Comparison of ENCODE assay signal across 31 cellular contexts in the genomic region with DNA sequence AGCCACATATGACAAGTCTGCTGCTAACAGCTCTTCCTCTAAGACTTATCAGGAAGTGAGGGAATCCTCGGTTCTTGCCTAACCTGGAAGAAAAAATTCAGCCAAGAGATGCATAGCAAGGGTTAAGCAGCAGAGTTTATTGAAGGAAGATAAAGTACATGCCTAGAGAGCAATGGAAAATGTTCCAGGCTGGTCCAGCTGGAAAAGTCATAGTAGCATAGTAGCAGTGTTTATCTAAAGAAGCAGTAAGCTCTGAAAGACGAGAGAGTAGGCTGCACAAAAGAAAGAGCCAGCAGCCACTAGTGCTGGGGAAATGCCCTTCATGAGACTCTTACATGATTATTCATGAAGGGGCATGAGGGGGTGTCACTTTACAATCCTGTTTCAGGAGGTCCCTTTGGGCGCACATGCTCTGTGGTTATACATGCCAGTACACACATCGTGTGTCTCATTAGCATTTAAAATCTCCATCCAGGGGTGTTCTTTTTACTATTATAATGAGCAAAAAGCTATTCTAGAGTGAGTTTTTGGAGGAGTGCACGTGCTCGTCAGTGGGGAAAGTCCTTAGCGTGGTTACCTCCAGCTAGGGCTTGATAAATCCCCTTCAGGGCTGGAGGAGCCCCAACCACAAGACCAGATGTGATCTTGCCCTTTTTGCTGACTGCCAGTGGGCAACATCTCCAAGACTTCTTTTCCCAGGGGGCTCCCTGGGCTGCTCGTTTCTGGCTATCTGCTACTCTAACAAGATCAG.
"Had no signal": no experiment of that assay in that cellular context is flagged by ENCODE, and none has a peak within 500 bp of the region (broad histone marks: within the 10 kb centered on the region; RNA-seq: fewer than 3 reads in every experiment).

No MANE protein-coding gene starts in this region.

- H3K4me3 Mint-ChIP-seq: activated naive CD4-positive, alpha-beta T cell treated with anti-CD3 and anti-CD28 coated beads, Interleukin-2, amount 50 U/mL, for 24 hours; activated naive CD8-positive, alpha-beta T cell treated with anti-CD3 and anti-CD28 coated beads, Interleukin-2, amount 50 U/mL, for 24 hours; central memory CD8-positive, alpha-beta T cell; nephron; stimulated activated effector memory CD8-positive, alpha-beta T cell treated with anti-CD3 and anti-CD28 coated beads, Interleukin-12 subunit alpha, Interleukin-12 subunit beta, amount 100 ng/mL, for 72 hours; stimulated activated naive CD8-positive, alpha-beta T cell treated with anti-CD3 and anti-CD28 coated beads, Interleukin-15, Interleukin-2, amounts not matched to agents 100 ng/mL and 50 ng/mL, for 24 hours; T-helper 1 cell treated with Interleukin-12 subunit alpha and Interleukin-12 subunit beta and Interleukin-4 antibody, amounts not matched to agents 30 μg/mL and 1 μg/mL, for 36 hours had no signal

- ATAC-seq: activated CD4-positive, CD25-positive, alpha-beta regulatory T cell treated with anti-CD3 and anti-CD28 coated beads, Interleukin-2, amount 50 U/mL, for 24 hours; activated naive CD8-positive, alpha-beta T cell treated with anti-CD3 and anti-CD28 coated beads, Interleukin-2, amount 50 U/mL, for 24 hours; left ventricle myocardium superior; sciatic nerve; stimulated activated effector memory CD8-positive, alpha-beta T cell treated with anti-CD3 and anti-CD28 coated beads, Interleukin-12 subunit alpha, Interleukin-12 subunit beta, amount 100 ng/mL, for 72 hours had no signal

- H3K4me1 Mint-ChIP-seq: activated naive CD4-positive, alpha-beta T cell treated with anti-CD3 and anti-CD28 coated beads, Interleukin-2, amount 50 U/mL, for 24 hours; activated naive CD8-positive, alpha-beta T cell treated with anti-CD3 and anti-CD28 coated beads, Interleukin-2, amount 50 U/mL, for 24 hours; central memory CD8-positive, alpha-beta T cell; stimulated activated effector memory CD8-positive, alpha-beta T cell treated with anti-CD3 and anti-CD28 coated beads, Interleukin-12 subunit alpha, Interleukin-12 subunit beta, amount 100 ng/mL, for 72 hours had no signal

- H3K27ac Mint-ChIP-seq: activated naive CD4-positive, alpha-beta T cell treated with anti-CD3 and anti-CD28 coated beads, Interleukin-2, amount 50 U/mL, for 24 hours; activated naive CD8-positive, alpha-beta T cell treated with anti-CD3 and anti-CD28 coated beads, Interleukin-2, amount 50 U/mL, for 24 hours; activated T-helper 2 cell treated with anti-CD3 and anti-CD28 coated beads, Interferon-gamma antibody, Interleukin-2, Interleukin-4, amounts not matched to agents 10 μg/mL and 5 μg/mL and 100 μg/mL, durations not matched to agents 14 hours and 24 hours and 36 hours; nephron; stimulated activated effector memory CD8-positive, alpha-beta T cell treated with anti-CD3 and anti-CD28 coated beads, Interleukin-12 subunit alpha, Interleukin-12 subunit beta, amount 100 ng/mL, for 72 hours; stimulated activated naive CD8-positive, alpha-beta T cell treated with anti-CD3 and anti-CD28 coated beads, Interleukin-15, Interleukin-2, amounts not matched to agents 100 ng/mL and 50 ng/mL, for 24 hours; T-helper 1 cell treated with Interleukin-12 subunit alpha and Interleukin-12 subunit beta and Interleukin-4 antibody, amounts not matched to agents 30 μg/mL and 1 μg/mL, for 36 hours had no signal

- H3K9me3 ChIP-seq: neutrophil had no signal

- H3K36me3 Mint-ChIP-seq: activated naive CD4-positive, alpha-beta T cell treated with anti-CD3 and anti-CD28 coated beads, Interleukin-2, amount 50 U/mL, for 24 hours; stimulated activated effector memory CD8-positive, alpha-beta T cell treated with anti-CD3 and anti-CD28 coated beads, Interleukin-12 subunit alpha, Interleukin-12 subunit beta, amount 100 ng/mL, for 72 hours had no signal

- H3K27me3 Mint-ChIP-seq: activated naive CD4-positive, alpha-beta T cell treated with anti-CD3 and anti-CD28 coated beads, Interleukin-2, amount 50 U/mL, for 24 hours; activated naive CD8-positive, alpha-beta T cell treated with anti-CD3 and anti-CD28 coated beads, Interleukin-2, amount 50 U/mL, for 24 hours; central memory CD8-positive, alpha-beta T cell had no signal

- H3K27ac ChIP-seq: breast epithelium, esophagus muscularis mucosa, neutrophil, skin epidermis, thoracic aorta, uterus, WERI-Rb-1 had no signal

- H3K4me1 ChIP-seq: breast epithelium had no signal

- H3K4me3 ChIP-seq: breast epithelium, esophagus muscularis mucosa, heart right ventricle, skin epidermis, thoracic aorta, uterus had no signal

- DNase-seq: activated CD4-positive, alpha-beta T cell treated with anti-CD3 and anti-CD28 coated beads for 48 hours; activated CD4-positive, alpha-beta T cell treated with anti-CD3 and anti-CD28 coated beads, Interleukin-2, amount 50 U/mL, for 48 hours; activated CD8-positive, alpha-beta memory T cell treated with anti-CD3 and anti-CD28 coated beads, Interleukin-2, amount 50 U/mL, for 4 hours; activated naive CD8-positive, alpha-beta T cell treated with anti-CD3 and anti-CD28 coated beads, Interleukin-2, amount 50 U/mL, for 24 hours; activated T-cell treated with anti-CD3 and anti-CD28 coated beads, Interleukin-2, amount 50 U/mL, for 48 hours; amygdala; dermis blood vessel endothelial cell; effector CD4-positive, alpha-beta T cell; foreskin melanocyte; heart right ventricle; kidney glomerular epithelial cell; left ventricle myocardium superior; stimulated activated CD4-positive, alpha-beta T cell treated with anti-CD3 and anti-CD28 coated beads, Interleukin-4, amount 100 ng/mL, for 24 hours; T-helper 9 cell; trophoblast cell; uterus; WERI-Rb-1 had no signal

- H3K27me3 ChIP-seq: breast epithelium, esophagus muscularis mucosa, heart right ventricle, neutrophil, uterus had no signal

- H3K36me3 ChIP-seq: breast epithelium, esophagus muscularis mucosa, heart right ventricle, neutrophil, thoracic aorta, uterus, WERI-Rb-1 had no signal
